19 cellular contexts compared by ENCODE assay signal in genomic region chr2:70939001-70939846, GRCh38. TPM values are rescaled to one million over a fixed set of nuclear protein-coding genes. Genes with fewer than 3 reads are reported as not detected.
DNase-seq lines count a peak whose midpoint lies in the region; TF ChIP-seq lines count a peak whose summit lies in the region.
"Had no signal": no experiment of that assay in that cellular context is flagged by ENCODE, and none has a peak within 500 bp of the region (broad histone marks: within the 10 kb centered on the region; RNA-seq: fewer than 3 reads in every experiment).

No MANE protein-coding gene starts in this region.

- no peak overlapping the region for H3K18ac ChIP-seq in mesendoderm (ENCODE audit: low read length)

- H3K56ac ChIP-seq in mesendoderm (ENCODE audit: low read length) = no peak overlapping the region

- H3K9me3 Mint-ChIP-seq in CD14-positive monocyte = no peaks in the 10 kb centered on the region
- H3K9me3 Mint-ChIP-seq: activated naive CD4-positive, alpha-beta T cell treated with anti-CD3 and anti-CD28 coated beads, Interleukin-2, amount 50 U/mL, for 24 hours; CD4-positive, alpha-beta T cell; naive thymus-derived CD4-positive, alpha-beta T cell had no signal

- no peak overlapping the region for H3K23ac ChIP-seq in mesendoderm (ENCODE audit: low read length)

- peaks cover 3% of the 10 kb centered on the region for H3K27me3 ChIP-seq in mesendoderm (ENCODE audit: insufficient read depth, low read length, poor library complexity)
- H3K27me3 ChIP-seq: colonic mucosa, upper lobe of left lung had no signal

- peaks cover 16 to 41% (median 22%) of the 10 kb centered on the region in 3 donors for H3K27me3 Mint-ChIP-seq in CD14-positive monocyte (ENCODE audit: low read depth in 3 of 3)

- no peaks in the 10 kb centered on the region for H3K79me2 ChIP-seq in mesendoderm (ENCODE audit: control insufficient read depth, insufficient read depth, low read length)

- TF ChIP-seq CTCF in CD14-positive monocyte (IDR thresholded peaks at IDR 0.05) = no peak

- no peaks in the 10 kb centered on the region for H3K36me3 Mint-ChIP-seq in CD14-positive monocyte
- H3K36me3 Mint-ChIP-seq: activated naive CD4-positive, alpha-beta T cell treated with anti-CD3 and anti-CD28 coated beads, Interleukin-2, amount 50 U/mL, for 24 hours; naive thymus-derived CD4-positive, alpha-beta T cell had no signal

- H3K9ac ChIP-seq in mesendoderm (ENCODE audit: low read length) = no peak overlapping the region

- CTCF ChIA-PET in HEK293T (lab: Yijun Ruan, JAX) = interaction anchor here (1.0 kb wide), 3 partner anchors 8 to 19 kb away, joined by 3 to 4 read pairs (median 3); no protein-coding TSS in a partner anchor

- peak; percentile 48 for DNase-seq in activated effector memory CD4-positive, alpha-beta T cell treated with anti-CD3 and anti-CD28 coated beads, Interleukin-2, amount 50 U/mL, for 16 hours
- DNase-seq in activated effector memory CD4-positive, alpha-beta T cell treated with Interleukin-2 at 50 U/mL for 16 hours = no peak
- peak; percentile 75 for DNase-seq in ecto neural progenitor cell (ENCODE audit: low spot score)
- DNase-seq in mesendoderm = peak; percentile 58
- peak; percentile 35 for DNase-seq in ureter (ENCODE audit: low spot score)
- DNase-seq in pons (ENCODE audit: low spot score) = no peak
- DNase-seq in CD14-positive monocyte (ENCODE audit: low spot score) = no peak
- DNase-seq in HEK293T (ENCODE audit: extremely low spot score) = no peak
- DNase-seq: ACHN; colonic mucosa; naive thymus-derived CD4-positive, alpha-beta T cell; NCI-H2029 treated with DMSO at 0.1 percent for 48 hours; stimulated activated naive CD8-positive, alpha-beta T cell treated with anti-CD3 and anti-CD28 coated beads, Interleukin-15, Interleukin-2, amounts not matched to agents 100 U/mL and 50 U/mL, for 24 hours; T-helper 9 cell had no signal

- H2BK15ac ChIP-seq in mesendoderm (replicated peaks; ENCODE audit: low read depth) = no peak overlapping the region

- H3K27ac ChIP-seq in mesendoderm (ENCODE audit: low read depth, low read length) = no peak overlapping the region
- H3K27ac ChIP-seq: colonic mucosa, gastroesophageal sphincter, upper lobe of left lung had no signal

- H3K4me3 ChIP-seq in mesendoderm (ENCODE audit: low read length) = no peak overlapping the region
- H3K4me3 ChIP-seq: colonic mucosa, gastroesophageal sphincter, upper lobe of left lung had no signal

- no peak overlapping the region for H4K5ac ChIP-seq in mesendoderm (ENCODE audit: low read length)

- no peak overlapping the region for H2BK5ac ChIP-seq in mesendoderm (ENCODE audit: low read length)

- no peak overlapping the region for H4K8ac ChIP-seq in mesendoderm (ENCODE audit: low read depth, low read length)

- H2BK120ac ChIP-seq in mesendoderm (ENCODE audit: low read depth, low read length) = no peak overlapping the region

- no CpG with 5 or more reads among the region's 30 CpGs for WGBS in mesendoderm (ENCODE audit: extremely low coverage, insufficient coverage, low lambda C conversion rate)

- no peaks in the 10 kb centered on the region for H3K4me1 Mint-ChIP-seq in CD14-positive monocyte
- H3K4me1 Mint-ChIP-seq: activated naive CD4-positive, alpha-beta T cell treated with anti-CD3 and anti-CD28 coated beads, Interleukin-2, amount 50 U/mL, for 24 hours; naive thymus-derived CD4-positive, alpha-beta T cell had no signal

- intact Hi-C loops in CD14-positive monocyte (cut with micrococcal nuclease) = no loop called here

- H2AK5ac ChIP-seq in mesendoderm (ENCODE audit: low read length) = no peak overlapping the region

- no peaks in the 10 kb centered on the region for H3K79me1 ChIP-seq in mesendoderm (ENCODE audit: low read length)

- POLR2A ChIA-PET in HEK293T (lab: Yijun Ruan, JAX) = no interaction called here

- H3K27ac Mint-ChIP-seq in CD14-positive monocyte = no peak overlapping the region
- H3K27ac Mint-ChIP-seq: activated naive CD4-positive, alpha-beta T cell treated with anti-CD3 and anti-CD28 coated beads, Interleukin-2, amount 50 U/mL, for 24 hours; CD4-positive, alpha-beta T cell; naive thymus-derived CD4-positive, alpha-beta T cell had no signal

- H3K4me2 ChIP-seq in mesendoderm (ENCODE audit: low read length) = peak overlapping the region; percentile 31

- H3K4me3 Mint-ChIP-seq in CD14-positive monocyte = no peak overlapping the region
- H3K4me3 Mint-ChIP-seq: activated naive CD4-positive, alpha-beta T cell treated with anti-CD3 and anti-CD28 coated beads, Interleukin-2, amount 50 U/mL, for 24 hours; CD4-positive, alpha-beta T cell; naive thymus-derived CD4-positive, alpha-beta T cell had no signal

- no peaks in the 10 kb centered on the region for H3K36me3 ChIP-seq in mesendoderm (ENCODE audit: control insufficient read depth, insufficient read depth, low read length)
- H3K36me3 ChIP-seq: colonic mucosa, gastroesophageal sphincter, upper lobe of left lung had no signal

- H3K4ac ChIP-seq in mesendoderm (ENCODE audit: low read depth, low read length) = no peak overlapping the region

- peaks cover 5% of the 10 kb centered on the region for H3K4me1 ChIP-seq in mesendoderm (ENCODE audit: control insufficient read depth, low read depth, low read length)
- H3K4me1 ChIP-seq: colonic mucosa, gastroesophageal sphincter had no signal

TF ChIP-seq in HEK293T, 16 proteins besides CTCF, POLR2A, EP300 and RAD21:
- no peak for TF ChIP-seq BHLHE40 (IDR thresholded peaks at IDR 0.05; ENCODE audit: borderline replicate concordance)
- no peak for TF ChIP-seq L3MBTL2 (conservative IDR thresholded peaks at IDR 0.05)
- no peak for TF ChIP-seq FOXA1 (IDR thresholded peaks at IDR 0.05)
- TF ChIP-seq ARNT (IDR thresholded peaks at IDR 0.05) = no peak
- TF ChIP-seq SUZ12 (IDR thresholded peaks at IDR 0.05) = no peak
- no peak for TF ChIP-seq ELF4 (IDR thresholded peaks at IDR 0.05)
- TF ChIP-seq HDGF (IDR thresholded peaks at IDR 0.05; ENCODE audit: borderline replicate concordance) = no peak
- TF ChIP-seq LEF1 (IDR thresholded peaks at IDR 0.05; ENCODE audit: borderline replicate concordance) = no peak
- no peak for TF ChIP-seq CTBP1 (IDR thresholded peaks at IDR 0.05; ENCODE audit: borderline replicate concordance)
- no peak for TF ChIP-seq ZNF384 (IDR thresholded peaks at IDR 0.05)
- TF ChIP-seq FOXM1 (IDR thresholded peaks at IDR 0.05; ENCODE audit: borderline replicate concordance) = no peak
- TF ChIP-seq SP1 (IDR thresholded peaks at IDR 0.05) = no peak
- TF ChIP-seq NFRKB (IDR thresholded peaks at IDR 0.05) = no peak
- no peak for TF ChIP-seq FOXK2 (IDR thresholded peaks at IDR 0.05)
- no peak for TF ChIP-seq TARDBP (IDR thresholded peaks at IDR 0.05)
- no peak for TF ChIP-seq PKNOX1 (IDR thresholded peaks at IDR 0.05)
TF ChIP-seq in HEK293T: peak in this region for 0.

RNA-seq across cellular contexts. Expression of gene ATP6V1B1, which starts 3.5 kb away (rescaled TPM):
- polyA plus RNA-seq in mesendoderm (2013, experiment 1 of 2) = not detected
- not detected for polyA plus RNA-seq in mesendoderm (2013, experiment 2 of 2)
- total RNA-seq in ureter = 2.4 TPM
- not detected for polyA plus RNA-seq in CD14-positive monocyte
- total RNA-seq: CD4-positive, alpha-beta T cell; colonic mucosa; lung microvascular endothelial cell; naive thymus-derived CD4-positive, alpha-beta T cell had no signal
- polyA plus RNA-seq: naive thymus-derived CD4-positive, alpha-beta T cell had no signal

RNA-seq across cellular contexts. Expression of gene VAX2, which starts 38.8 kb away (rescaled TPM):
- polyA plus RNA-seq in mesendoderm (2013, experiment 1 of 2) = 0.04 TPM
- polyA plus RNA-seq in mesendoderm (2013, experiment 2 of 2) = 0.03 TPM
- total RNA-seq in ureter = 0.44 TPM
- polyA plus RNA-seq in CD14-positive monocyte = not detected
- total RNA-seq: CD4-positive, alpha-beta T cell; colonic mucosa; lung microvascular endothelial cell; naive thymus-derived CD4-positive, alpha-beta T cell had no signal
- polyA plus RNA-seq: naive thymus-derived CD4-positive, alpha-beta T cell had no signal

RNA-seq across cellular contexts. Expression of gene ANKRD53, which starts 39.2 kb away (rescaled TPM):
- 0.72 TPM for polyA plus RNA-seq in mesendoderm (2013, experiment 1 of 2)
- 0.53 TPM for polyA plus RNA-seq in mesendoderm (2013, experiment 2 of 2)
- total RNA-seq in ureter = 1.8 TPM
- polyA plus RNA-seq in CD14-positive monocyte = not detected
- polyA plus RNA-seq: naive thymus-derived CD4-positive, alpha-beta T cell had no signal

RNA-seq across cellular contexts. Expression of gene TEX261, which starts 55.4 kb away (rescaled TPM):
- 28.9 TPM for polyA plus RNA-seq in mesendoderm (2013, experiment 1 of 2)
- 31.3 TPM for polyA plus RNA-seq in mesendoderm (2013, experiment 2 of 2)
- 74.5 TPM for total RNA-seq in ureter
- polyA plus RNA-seq in CD14-positive monocyte = 10 to 100 TPM; 20.1 to 32.2 TPM

Comparison
In these comparisons a context has a peak if more than half of its experiments do, and no peak if none do; other contexts are left out.
1. DNase-seq: peak in activated effector memory CD4-positive, alpha-beta T cell treated with anti-CD3 and anti-CD28 coated beads, Interleukin-2, amount 50 U/mL, for 16 hours (single experiment), ecto neural progenitor cell (single experiment), mesendoderm (single experiment) and ureter (single experiment); none in activated effector memory CD4-positive, alpha-beta T cell treated with Interleukin-2 at 50 U/mL for 16 hours (single experiment), pons (single experiment), CD14-positive monocyte (single experiment) and HEK293T (single experiment).